10 cellular contexts compared by ENCODE assay signal in the genomic region with DNA sequence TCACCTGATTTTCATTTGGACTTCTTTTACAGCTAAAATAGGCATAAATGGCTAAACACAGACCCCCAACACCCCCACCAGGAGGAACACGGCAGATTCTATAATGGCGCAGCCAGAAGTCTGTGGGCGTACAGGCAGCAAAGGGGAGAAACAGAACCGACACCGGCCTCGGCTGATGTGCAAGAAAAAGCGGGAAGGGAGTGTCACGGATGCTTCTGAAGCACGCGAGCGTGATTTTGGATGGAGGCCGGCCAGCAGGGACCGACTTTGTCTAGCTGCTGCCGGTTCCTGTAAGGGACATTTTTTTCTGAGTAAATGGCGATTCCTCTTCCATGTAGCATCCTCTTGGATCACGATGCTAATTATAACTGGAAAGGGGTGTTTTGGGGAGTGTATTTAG. TPM values are rescaled to one million over a fixed set of nuclear protein-coding genes. Genes with fewer than 3 reads are reported as not detected.
"Had no signal": no experiment of that assay in that cellular context is flagged by ENCODE, and none has a peak within 500 bp of the region (broad histone marks: within the 10 kb centered on the region; RNA-seq: fewer than 3 reads in every experiment).

No MANE protein-coding gene starts in this region.

- H3K4me3 ChIP-seq: GM23248, GM23338, HAP-1 had no signal

- H3K9ac ChIP-seq: GM23248 had no signal

- H3K27ac ChIP-seq: GM23248 had no signal

- H3K4me1 Mint-ChIP-seq: H9 had no signal

- H3K4me3 Mint-ChIP-seq: GM23338, H9, HFFc6 had no signal

- H3K36me3 ChIP-seq: HAP-1 had no signal

- H2AFZ ChIP-seq: GM23248, GM23338 had no signal

- ATAC-seq: GM23338, HCT116 had no signal

- H3K4me2 ChIP-seq: GM23338 had no signal

- H3K9me3 ChIP-seq: HAP-1 had no signal

- FAIRE-seq: H54 had no signal

- H3K27ac Mint-ChIP-seq: GM23338, HFFc6 had no signal

- H3K4me1 ChIP-seq: HAP-1 had no signal

- DNase-seq: GM23248, GOT3, H7, H9, HCEC 1CT, HFFc6 had no signal

- H3K9me3 Mint-ChIP-seq: GM23338, H9, HFFc6 had no signal

RNA-seq across cellular contexts. Expression of a gene that starts 24.9 kb away (rescaled TPM):
- total RNA-seq: GM23248, HFFc6 had no signal
- polyA plus RNA-seq: GM23248 had no signal
